In genomic region chr5:123605822-123606221, GRCh38 we compare ENCODE assay signal across 12 cellular contexts.
DNase-seq lines count a peak whose midpoint lies in the region; ATAC-seq lines count a peak whose summit lies in the region.
"Had no signal": no experiment of that assay in that cellular context is flagged by ENCODE, and none has a peak within 500 bp of the region (broad histone marks: within the 10 kb centered on the region; RNA-seq: fewer than 3 reads in every experiment).

No MANE protein-coding gene starts in this region.

- no peaks in the 10 kb centered on the region for H3K9me3 Mint-ChIP-seq in stimulated activated memory B cell treated with anti-CD40 and anti-IgM and Interleukin-4, amounts not matched to agents 10 μg/mL and 1 μg/mL and 100 μg/mL, for 72 hours
- no peaks in the 10 kb centered on the region for H3K9me3 Mint-ChIP-seq in activated CD8-positive, alpha-beta T cell treated with anti-CD3 and anti-CD28 coated beads, Interleukin-2, amount 10 ng/mL, durations not matched to agents 7 days and 5 days (ENCODE audit: insufficient read depth)
- H3K9me3 Mint-ChIP-seq: activated CD4-positive, alpha-beta T cell treated with anti-CD3 and anti-CD28 coated beads, Interleukin-2, amount 10 ng/mL, durations not matched to agents 7 days and 5 days; nephron progenitor cell; T-helper 1 cell treated with Interleukin-12 subunit alpha and Interleukin-12 subunit beta and Interleukin-4 antibody, amounts not matched to agents 30 μg/mL and 1 μg/mL, for 36 hours had no signal

- H3K27ac Mint-ChIP-seq in stimulated activated memory B cell treated with anti-CD40 and anti-IgM and Interleukin-4, amounts not matched to agents 10 μg/mL and 1 μg/mL and 100 μg/mL, for 72 hours, result no peak overlapping the region
- no peak overlapping the region for H3K27ac Mint-ChIP-seq in activated CD8-positive, alpha-beta T cell treated with anti-CD3 and anti-CD28 coated beads, Interleukin-2, amount 10 ng/mL, durations not matched to agents 7 days and 5 days
- H3K27ac Mint-ChIP-seq: activated CD4-positive, alpha-beta T cell treated with anti-CD3 and anti-CD28 coated beads, Interleukin-2, amount 10 ng/mL, durations not matched to agents 7 days and 5 days; nephron progenitor cell; T-helper 1 cell treated with Interleukin-12 subunit alpha and Interleukin-12 subunit beta and Interleukin-4 antibody, amounts not matched to agents 30 μg/mL and 1 μg/mL, for 36 hours had no signal

- no peaks in the 10 kb centered on the region for H3K27me3 Mint-ChIP-seq in stimulated activated memory B cell treated with anti-CD40 and anti-IgM and Interleukin-4, amounts not matched to agents 10 μg/mL and 1 μg/mL and 100 μg/mL, for 72 hours
- H3K27me3 Mint-ChIP-seq in activated CD8-positive, alpha-beta T cell treated with anti-CD3 and anti-CD28 coated beads, Interleukin-2, amount 10 ng/mL, durations not matched to agents 7 days and 5 days (ENCODE audit: low read depth), result no peaks in the 10 kb centered on the region
- H3K27me3 Mint-ChIP-seq: activated CD4-positive, alpha-beta T cell treated with anti-CD3 and anti-CD28 coated beads, Interleukin-2, amount 10 ng/mL, durations not matched to agents 7 days and 5 days had no signal

- CTCF ChIA-PET in activated CD8-positive, alpha-beta T cell treated with anti-CD3 and anti-CD28 coated beads, Interleukin-2, amount 10 ng/mL, durations not matched to agents 7 days and 5 days (lab: Charles Lee), result interaction anchor here (2.4 kb wide), 1 partner anchor 183 kb away, joined by 9 read pairs; the partner anchor contains the start of gene CEP120

- no peak overlapping the region for H3K4me3 Mint-ChIP-seq in stimulated activated memory B cell treated with anti-CD40 and anti-IgM and Interleukin-4, amounts not matched to agents 10 μg/mL and 1 μg/mL and 100 μg/mL, for 72 hours
- H3K4me3 Mint-ChIP-seq in activated CD8-positive, alpha-beta T cell treated with anti-CD3 and anti-CD28 coated beads, Interleukin-2, amount 10 ng/mL, durations not matched to agents 7 days and 5 days, result no peak overlapping the region
- H3K4me3 Mint-ChIP-seq: activated CD4-positive, alpha-beta T cell treated with anti-CD3 and anti-CD28 coated beads, Interleukin-2, amount 10 ng/mL, durations not matched to agents 7 days and 5 days; nephron progenitor cell; T-helper 1 cell treated with Interleukin-12 subunit alpha and Interleukin-12 subunit beta and Interleukin-4 antibody, amounts not matched to agents 30 μg/mL and 1 μg/mL, for 36 hours had no signal

- H3K36me3 Mint-ChIP-seq in stimulated activated memory B cell treated with anti-CD40 and anti-IgM and Interleukin-4, amounts not matched to agents 10 μg/mL and 1 μg/mL and 100 μg/mL, for 72 hours, result peaks cover 38% of the 10 kb centered on the region
- H3K36me3 Mint-ChIP-seq in activated CD8-positive, alpha-beta T cell treated with anti-CD3 and anti-CD28 coated beads, Interleukin-2, amount 10 ng/mL, durations not matched to agents 7 days and 5 days (ENCODE audit: low read depth), result peaks cover 13% of the 10 kb centered on the region

- H3K4me1 Mint-ChIP-seq in stimulated activated memory B cell treated with anti-CD40 and anti-IgM and Interleukin-4, amounts not matched to agents 10 μg/mL and 1 μg/mL and 100 μg/mL, for 72 hours, result peaks cover 43% of the 10 kb centered on the region
- H3K4me1 Mint-ChIP-seq in activated CD8-positive, alpha-beta T cell treated with anti-CD3 and anti-CD28 coated beads, Interleukin-2, amount 10 ng/mL, durations not matched to agents 7 days and 5 days (ENCODE audit: low read depth), result peaks cover 5% of the 10 kb centered on the region
- H3K4me1 Mint-ChIP-seq: nephron progenitor cell had no signal

- POLR2A ChIA-PET in activated CD8-positive, alpha-beta T cell treated with anti-CD3 and anti-CD28 coated beads, Interleukin-2, amount 10 ng/mL, durations not matched to agents 7 days and 5 days (lab: Charles Lee), result no interaction called here

- no peak for DNase-seq in activated CD8-positive, alpha-beta T cell treated with anti-CD3 and anti-CD28 coated beads, Interleukin-2, amount 10 ng/mL, durations not matched to agents 7 days and 5 days
- DNase-seq in GF-D8 (lab: John Stamatoyannopoulos, UW), result no peak
- DNase-seq: activated CD4-positive, alpha-beta T cell treated with anti-CD3 and anti-CD28 coated beads, Interleukin-2, amount 10 ng/mL, durations not matched to agents 7 days and 5 days; IMR-90; NCI-H510A treated with DMSO at 0.1 percent for 48 hours; nephron progenitor cell had no signal

- ATAC-seq in GM18868 (IDR thresholded peaks at IDR 0.05; ENCODE audit: unreplicated experiment) (peak; percentile 90), GM21528 (IDR thresholded peaks at IDR 0.05; ENCODE audit: low FRiP score, unreplicated experiment) (peak; percentile 55), HG03066 (IDR thresholded peaks at IDR 0.05; ENCODE audit: low read depth, unreplicated experiment) (peak; percentile 57), HG02763 (IDR thresholded peaks at IDR 0.05; ENCODE audit: unreplicated experiment) (no peak)
- peak; percentile 53 for ATAC-seq in stimulated activated memory B cell treated with anti-CD40 and anti-IgM and Interleukin-4, amounts not matched to agents 10 μg/mL and 1 μg/mL and 100 μg/mL, for 72 hours
- ATAC-seq in activated CD8-positive, alpha-beta T cell treated with anti-CD3 and anti-CD28 coated beads, Interleukin-2, amount 10 ng/mL, durations not matched to agents 7 days and 5 days, result no peak

Comparison
In these comparisons a context has a peak if more than half of its experiments do, and no peak if none do; other contexts are left out.
1. ATAC-seq: peak in GM18868 (single experiment), GM21528 (single experiment), HG03066 (single experiment) and stimulated activated memory B cell treated with anti-CD40 and anti-IgM and Interleukin-4, amounts not matched to agents 10 μg/mL and 1 μg/mL and 100 μg/mL, for 72 hours (single experiment); none in activated CD8-positive, alpha-beta T cell treated with anti-CD3 and anti-CD28 coated beads, Interleukin-2, amount 10 ng/mL, durations not matched to agents 7 days and 5 days (single experiment) and HG02763 (single experiment).